In the genomic region with DNA sequence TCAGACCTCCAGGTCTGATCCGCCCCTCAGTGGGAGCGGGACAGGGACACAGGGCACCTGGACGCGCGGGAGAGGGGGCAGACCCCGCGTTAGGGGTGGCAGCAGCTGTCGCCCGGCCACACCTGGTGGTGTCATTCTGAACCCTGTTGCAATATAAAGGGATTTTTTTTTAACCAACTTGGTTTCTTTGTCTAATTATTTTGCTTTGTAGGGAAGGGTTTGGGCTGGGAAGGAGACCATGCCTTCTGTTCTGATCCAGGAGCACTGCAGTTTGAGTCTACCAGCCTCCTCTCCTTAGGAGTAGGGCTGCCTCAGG, we compare ENCODE assay signal across 19 cellular contexts. TPM values are rescaled to one million over a fixed set of nuclear protein-coding genes. Genes with fewer than 3 reads are reported as not detected.
A peak's percentile ranks its signal among the peaks of the same experiment; 100 is the strongest.
DNase-seq lines count a peak whose midpoint lies in the region; ATAC-seq and TF ChIP-seq lines count a peak whose summit lies in the region.
"Had no signal": no experiment of that assay in that cellular context is flagged by ENCODE, and none has a peak within 500 bp of the region (broad histone marks: within the 10 kb centered on the region; RNA-seq: fewer than 3 reads in every experiment).

No MANE protein-coding gene starts in this region.

- 11% methylated on average over 9 of the region's 9 CpGs for WGBS in liver
- 50% methylated on average over 9 of the region's 9 CpGs for WGBS in suprapubic skin

- TF ChIP-seq EP300 in suprapubic skin (IDR thresholded peaks at IDR 0.05): no peak

- TF ChIP-seq RAD21 in liver (IDR thresholded peaks at IDR 0.05): peak in 1 of 2 donors; percentile 27

- ATAC-seq in activated T-cell treated with anti-CD3 and anti-CD28 coated beads, Interleukin-2, amount 50 U/mL, for 72 hours (replicated peaks in 1 of 2): no peak
- no peak for ATAC-seq in HG03378 (IDR thresholded peaks at IDR 0.05; ENCODE audit: unreplicated experiment)
- ATAC-seq: gastrocnemius medialis had no signal

- peak overlapping the region; percentile 51 to 62 for H3K4me3 Mint-ChIP-seq in activated T-cell treated with anti-CD3 and anti-CD28 coated beads, Interleukin-2, amount 50 U/mL, for 72 hours
- no peak overlapping the region for H3K4me3 Mint-ChIP-seq in activated T-cell treated with anti-CD3 and anti-CD28 coated beads, Interleukin-2, amount 50 U/mL, for 24 hours
- H3K4me3 Mint-ChIP-seq: T-helper 1 cell treated with Interleukin-12 subunit alpha and Interleukin-12 subunit beta and Interleukin-4 antibody, amounts not matched to agents 30 μg/mL and 1 μg/mL, for 36 hours had no signal

- peaks cover 0 to 2% of the 10 kb centered on the region in 2 donors for H3K36me3 Mint-ChIP-seq in activated T-cell treated with anti-CD3 and anti-CD28 coated beads, Interleukin-2, amount 50 U/mL, for 72 hours (ENCODE audit: insufficient read depth in 2 of 2)
- H3K36me3 Mint-ChIP-seq in activated T-cell treated with anti-CD3 and anti-CD28 coated beads, Interleukin-2, amount 50 U/mL, for 24 hours (ENCODE audit: low read depth): no peaks in the 10 kb centered on the region

- H3K4me3 ChIP-seq in coronary artery (peak overlapping the region; percentile 68), liver (ENCODE audit: low read depth in 1 of 3, low read length in 3 of 3) (peak overlapping the region in 2 of 3 donors; percentile 22 to 55), suprapubic skin (peak overlapping the region; percentile 46)
- H3K4me3 ChIP-seq: BLaER1, gastrocnemius medialis, mucosa of descending colon had no signal

- peaks cover 60% of the 10 kb centered on the region for H3K27me3 Mint-ChIP-seq in activated T-cell treated with anti-CD3 and anti-CD28 coated beads, Interleukin-2, amount 50 U/mL, for 72 hours (ENCODE audit: low read depth)
- peaks cover 69% of the 10 kb centered on the region for H3K27me3 Mint-ChIP-seq in activated T-cell treated with anti-CD3 and anti-CD28 coated beads, Interleukin-2, amount 50 U/mL, for 24 hours

- H3K9me3 Mint-ChIP-seq in activated T-cell treated with anti-CD3 and anti-CD28 coated beads, Interleukin-2, amount 50 U/mL, for 72 hours: no peaks in the 10 kb centered on the region
- no peaks in the 10 kb centered on the region for H3K9me3 Mint-ChIP-seq in activated T-cell treated with anti-CD3 and anti-CD28 coated beads, Interleukin-2, amount 50 U/mL, for 24 hours
- H3K9me3 Mint-ChIP-seq: T-helper 1 cell treated with Interleukin-12 subunit alpha and Interleukin-12 subunit beta and Interleukin-4 antibody, amounts not matched to agents 30 μg/mL and 1 μg/mL, for 36 hours had no signal

- H3K9ac ChIP-seq in liver (ENCODE audit: low read depth in 1 of 2, low read length in 2 of 2): peak overlapping the region in 1 of 2 donors; percentile 79
- H3K9ac ChIP-seq: BLaER1, KMS-11 had no signal

- no peak for DNase-seq in activated T-cell treated with anti-CD3 and anti-CD28 coated beads, Interleukin-2, amount 50 U/mL, for 72 hours
- no peak for DNase-seq in activated T-cell treated with anti-CD3 and anti-CD28 coated beads, Interleukin-2, amount 50 U/mL, for 24 hours
- DNase-seq in coronary artery (ENCODE audit: low spot score) (no peak), suprapubic skin (ENCODE audit: low spot score in 2 of 2) (no peak), inferior parietal cortex (ENCODE audit: extremely low spot score) (no peak), RKO (ENCODE audit: low spot score) (no peak)
- DNase-seq: 8988T, gastrocnemius medialis, NCI-H1694, OCI-M1, SHP77 treated with DMSO at 0.1 percent for 48 hours had no signal

- H3K4me1 Mint-ChIP-seq in activated T-cell treated with anti-CD3 and anti-CD28 coated beads, Interleukin-2, amount 50 U/mL, for 72 hours (ENCODE audit: low read depth): peaks cover 9% of the 10 kb centered on the region
- peaks cover 9% of the 10 kb centered on the region for H3K4me1 Mint-ChIP-seq in activated T-cell treated with anti-CD3 and anti-CD28 coated beads, Interleukin-2, amount 50 U/mL, for 24 hours (ENCODE audit: low read depth)

- TF ChIP-seq POLR2A in suprapubic skin (IDR thresholded peaks at IDR 0.05): no peak

- H3K4me1 ChIP-seq in liver (ENCODE audit: control insufficient read depth in 4 of 4, insufficient read depth in 4 of 4, low read length in 3 of 4) (peaks cover 9 to 49% (median 29%) of the 10 kb centered on the region in 4 donors), suprapubic skin (peaks cover 21% of the 10 kb centered on the region)
- H3K4me1 ChIP-seq: gastrocnemius medialis had no signal

- H3K36me3 ChIP-seq in liver (ENCODE audit: control insufficient read depth in 4 of 4, insufficient read depth in 3 of 4, low read depth in 1 of 4, low read length in 3 of 4) (no peaks in the 10 kb centered on the region), suprapubic skin (no peaks in the 10 kb centered on the region)
- H3K36me3 ChIP-seq: adrenal gland, BLaER1, gastrocnemius medialis, vagina had no signal

- H3K27ac ChIP-seq in coronary artery (no peak overlapping the region), liver (ENCODE audit: low read depth in 1 of 2, low read length in 2 of 2) (peak overlapping the region; percentile 85 to 96), suprapubic skin (no peak overlapping the region)
- H3K27ac ChIP-seq: adrenal gland, BLaER1, gastrocnemius medialis, KMS-11, vagina had no signal

- TF ChIP-seq CTCF in coronary artery (IDR thresholded peaks at IDR 0.05): no peak
- TF ChIP-seq CTCF in liver (IDR thresholded peaks at IDR 0.05; ENCODE audit: low read depth, low read length, missing input control): no peak
- no peak for TF ChIP-seq CTCF in suprapubic skin (IDR thresholded peaks at IDR 0.05)

- H3K27ac Mint-ChIP-seq in activated T-cell treated with anti-CD3 and anti-CD28 coated beads, Interleukin-2, amount 50 U/mL, for 72 hours: no peak overlapping the region
- H3K27ac Mint-ChIP-seq in activated T-cell treated with anti-CD3 and anti-CD28 coated beads, Interleukin-2, amount 50 U/mL, for 24 hours: no peak overlapping the region
- H3K27ac Mint-ChIP-seq: T-helper 1 cell treated with Interleukin-12 subunit alpha and Interleukin-12 subunit beta and Interleukin-4 antibody, amounts not matched to agents 30 μg/mL and 1 μg/mL, for 36 hours had no signal

- H3K9me3 ChIP-seq in liver (ENCODE audit: control insufficient read depth in 4 of 4, low read length in 3 of 4): no peaks in the 10 kb centered on the region
- no peaks in the 10 kb centered on the region for H3K9me3 ChIP-seq in suprapubic skin
- H3K9me3 ChIP-seq: adrenal gland, gastrocnemius medialis, vagina had no signal

- no peaks in the 10 kb centered on the region for H3K27me3 ChIP-seq in liver (ENCODE audit: control insufficient read depth in 4 of 4, insufficient read depth in 4 of 4, low read length in 3 of 4)
- peaks cover 42% of the 10 kb centered on the region for H3K27me3 ChIP-seq in suprapubic skin
- H3K27me3 ChIP-seq: adrenal gland, gastrocnemius medialis, vagina had no signal

TF ChIP-seq in liver, 16 proteins besides CTCF, POLR2A, EP300 and RAD21 (continues in another document):
- no peak for TF ChIP-seq HNF4A (conservative IDR thresholded peaks at IDR 0.05)
- peak; percentile 57 for TF ChIP-seq SP1 (IDR thresholded peaks at IDR 0.05)
- TF ChIP-seq, protein P1, sequence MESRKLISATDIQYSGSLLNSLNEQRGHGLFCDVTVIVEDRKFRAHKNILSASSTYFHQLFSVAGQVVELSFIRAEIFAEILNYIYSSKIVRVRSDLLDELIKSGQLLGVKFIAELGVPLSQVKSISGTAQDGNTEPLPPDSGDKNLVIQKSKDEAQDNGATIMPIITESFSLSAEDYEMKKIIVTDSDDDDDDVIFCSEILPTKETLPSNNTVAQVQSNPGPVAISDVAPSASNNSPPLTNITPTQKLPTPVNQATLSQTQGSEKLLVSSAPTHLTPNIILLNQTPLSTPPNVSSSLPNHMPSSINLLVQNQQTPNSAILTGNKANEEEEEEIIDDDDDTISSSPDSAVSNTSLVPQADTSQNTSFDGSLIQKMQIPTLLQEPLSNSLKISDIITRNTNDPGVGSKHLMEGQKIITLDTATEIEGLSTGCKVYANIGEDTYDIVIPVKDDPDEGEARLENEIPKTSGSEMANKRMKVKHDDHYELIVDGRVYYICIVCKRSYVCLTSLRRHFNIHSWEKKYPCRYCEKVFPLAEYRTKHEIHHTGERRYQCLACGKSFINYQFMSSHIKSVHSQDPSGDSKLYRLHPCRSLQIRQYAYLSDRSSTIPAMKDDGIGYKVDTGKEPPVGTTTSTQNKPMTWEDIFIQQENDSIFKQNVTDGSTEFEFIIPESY (IDR thresholded peaks at IDR 0.05): no peak
- TF ChIP-seq, protein P2, sequence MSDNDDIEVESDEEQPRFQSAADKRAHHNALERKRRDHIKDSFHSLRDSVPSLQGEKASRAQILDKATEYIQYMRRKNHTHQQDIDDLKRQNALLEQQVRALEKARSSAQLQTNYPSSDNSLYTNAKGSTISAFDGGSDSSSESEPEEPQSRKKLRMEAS (IDR thresholded peaks at IDR 0.05): no peak
- no peak for TF ChIP-seq NR2F2 (IDR thresholded peaks at IDR 0.05)
- no peak for TF ChIP-seq FOXA2 (IDR thresholded peaks at IDR 0.05)
- TF ChIP-seq YY1 (IDR thresholded peaks at IDR 0.05): no peak
- no peak for TF ChIP-seq TAF1 (conservative IDR thresholded peaks at IDR 0.05)
- TF ChIP-seq, protein P3, sequence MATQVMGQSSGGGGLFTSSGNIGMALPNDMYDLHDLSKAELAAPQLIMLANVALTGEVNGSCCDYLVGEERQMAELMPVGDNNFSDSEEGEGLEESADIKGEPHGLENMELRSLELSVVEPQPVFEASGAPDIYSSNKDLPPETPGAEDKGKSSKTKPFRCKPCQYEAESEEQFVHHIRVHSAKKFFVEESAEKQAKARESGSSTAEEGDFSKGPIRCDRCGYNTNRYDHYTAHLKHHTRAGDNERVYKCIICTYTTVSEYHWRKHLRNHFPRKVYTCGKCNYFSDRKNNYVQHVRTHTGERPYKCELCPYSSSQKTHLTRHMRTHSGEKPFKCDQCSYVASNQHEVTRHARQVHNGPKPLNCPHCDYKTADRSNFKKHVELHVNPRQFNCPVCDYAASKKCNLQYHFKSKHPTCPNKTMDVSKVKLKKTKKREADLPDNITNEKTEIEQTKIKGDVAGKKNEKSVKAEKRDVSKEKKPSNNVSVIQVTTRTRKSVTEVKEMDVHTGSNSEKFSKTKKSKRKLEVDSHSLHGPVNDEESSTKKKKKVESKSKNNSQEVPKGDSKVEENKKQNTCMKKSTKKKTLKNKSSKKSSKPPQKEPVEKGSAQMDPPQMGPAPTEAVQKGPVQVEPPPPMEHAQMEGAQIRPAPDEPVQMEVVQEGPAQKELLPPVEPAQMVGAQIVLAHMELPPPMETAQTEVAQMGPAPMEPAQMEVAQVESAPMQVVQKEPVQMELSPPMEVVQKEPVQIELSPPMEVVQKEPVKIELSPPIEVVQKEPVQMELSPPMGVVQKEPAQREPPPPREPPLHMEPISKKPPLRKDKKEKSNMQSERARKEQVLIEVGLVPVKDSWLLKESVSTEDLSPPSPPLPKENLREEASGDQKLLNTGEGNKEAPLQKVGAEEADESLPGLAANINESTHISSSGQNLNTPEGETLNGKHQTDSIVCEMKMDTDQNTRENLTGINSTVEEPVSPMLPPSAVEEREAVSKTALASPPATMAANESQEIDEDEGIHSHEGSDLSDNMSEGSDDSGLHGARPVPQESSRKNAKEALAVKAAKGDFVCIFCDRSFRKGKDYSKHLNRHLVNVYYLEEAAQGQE (IDR thresholded peaks at IDR 0.05): peak; percentile 43

RNA-seq across cellular contexts. Expression of a gene that starts 10.9 kb away (rescaled TPM):
- total RNA-seq in activated T-cell treated with anti-CD3 and anti-CD28 coated beads, Interleukin-2, amount 50 U/mL, for 72 hours: 10 to 100 TPM; 58.0 to 58.4 TPM
- total RNA-seq in liver (100 to 1,000 TPM; 396 to 711 TPM), suprapubic skin (100 to 1,000 TPM; 107 to 225 (median 163) TPM)
- polyA plus RNA-seq in liver: 100 to 1,000 TPM; 425 to 641 TPM

Comparison
In these comparisons a context has a peak if more than half of its experiments do, and no peak if none do; other contexts are left out.
1. H3K27ac ChIP-seq: peak in liver (2 of 2); none in coronary artery (0 of 2) and suprapubic skin (single experiment).
2. Peak in every context shown above with its lines, with median percentiles within 50 percentile points of each other: H3K4me3 ChIP-seq.